2 cellular contexts compared by ENCODE assay signal in genomic region chr13:102187313-102187712, GRCh38.
TF ChIP-seq lines count a peak whose summit lies in the region.

No MANE protein-coding gene starts in this region.

TF ChIP-seq in liver, 16 proteins besides CTCF, POLR2A, EP300 and RAD21 (continued from another document):
- TF ChIP-seq ZBTB33 (IDR thresholded peaks at IDR 0.05), result no peak
- TF ChIP-seq RXRA (IDR thresholded peaks at IDR 0.05), result peak; percentile 61 to 74
- TF ChIP-seq HNF4G (IDR thresholded peaks at IDR 0.05), result peak; percentile 20
- peak; percentile 52 for TF ChIP-seq SP1 (IDR thresholded peaks at IDR 0.05)
- no peak for TF ChIP-seq EGR1 (IDR thresholded peaks at IDR 0.05; ENCODE audit: low read depth in 2 of 2)
- no peak for TF ChIP-seq FOXA1 (IDR thresholded peaks at IDR 0.05)
- TF ChIP-seq GABPA (IDR thresholded peaks at IDR 0.05 in 1 of 2, conservative IDR thresholded peaks at IDR 0.05 in 1 of 2), result peak in 1 of 2 donors; percentile 38
- TF ChIP-seq FOXA2 (IDR thresholded peaks at IDR 0.05), result no peak
- TF ChIP-seq YY1 (IDR thresholded peaks at IDR 0.05), result peak; percentile 38
- TF ChIP-seq HNF4A (conservative IDR thresholded peaks at IDR 0.05), result peak; percentile 41
- no peak for TF ChIP-seq TAF1 (conservative IDR thresholded peaks at IDR 0.05)
- TF ChIP-seq MAX (IDR thresholded peaks at IDR 0.05), result peak; percentile 33
- no peak for TF ChIP-seq NR2F2 (IDR thresholded peaks at IDR 0.05)
- TF ChIP-seq REST (IDR thresholded peaks at IDR 0.05), result no peak
- TF ChIP-seq ATF3 (IDR thresholded peaks at IDR 0.05), result peak; percentile 14

TF ChIP-seq in HepG2, 621 proteins besides CTCF, POLR2A, EP300 and RAD21 (continued from another document):
- TF ChIP-seq ZNF354B (CRISPR knock-in tag; IDR thresholded peaks at IDR 0.05) (no peak), ZNF891 (CRISPR knock-in tag; IDR thresholded peaks at IDR 0.05) (no peak), ZBTB4 (CRISPR knock-in tag; IDR thresholded peaks at IDR 0.05; ENCODE audit: borderline replicate concordance) (no peak)
